28 cellular contexts compared by ENCODE assay signal in genomic region chr5:19140276-19140675, GRCh38.
"Had no signal": no experiment of that assay in that cellular context is flagged by ENCODE, and none has a peak within 500 bp of the region (broad histone marks: within the 10 kb centered on the region; RNA-seq: fewer than 3 reads in every experiment).

No MANE protein-coding gene starts in this region.

- H3K4me1 Mint-ChIP-seq: memory B cell; naive B cell; nephron; stimulated activated memory B cell treated with anti-CD40 and anti-IgM and Interleukin-4, amounts not matched to agents 10 μg/mL and 1 μg/mL and 100 μg/mL, for 72 hours had no signal

- H3K27ac Mint-ChIP-seq: memory B cell; nephron; stimulated activated memory B cell treated with anti-CD40 and anti-IgM and Interleukin-4, amounts not matched to agents 10 μg/mL and 1 μg/mL and 100 μg/mL, for 72 hours; stimulated activated naive CD8-positive, alpha-beta T cell treated with anti-CD3 and anti-CD28 coated beads, Interleukin-15, Interleukin-2, amounts not matched to agents 100 ng/mL and 50 ng/mL, for 24 hours had no signal

- H3K4me1 ChIP-seq: esophagus muscularis mucosa, gastrocnemius medialis, heart right ventricle, left ventricle myocardium inferior, lower lobe of right lung, pancreas, prostate gland, right lobe of liver, spleen, tibial artery, upper lobe of left lung, vagina had no signal

- H3K36me3 ChIP-seq: esophagus muscularis mucosa, gastrocnemius medialis, heart right ventricle, left ventricle myocardium inferior, lower lobe of right lung, pancreas, prostate gland, right lobe of liver, spleen, tibial artery, upper lobe of left lung, vagina had no signal

- ATAC-seq: gastrocnemius medialis; heart right ventricle; left cardiac atrium; lower lobe of right lung; pancreas; right lobe of liver; stimulated activated memory B cell treated with anti-CD40 and anti-IgM and Interleukin-4, amounts not matched to agents 10 μg/mL and 1 μg/mL and 100 μg/mL, for 72 hours had no signal

- H3K36me3 Mint-ChIP-seq: memory B cell; naive B cell; stimulated activated memory B cell treated with anti-CD40 and anti-IgM and Interleukin-4, amounts not matched to agents 10 μg/mL and 1 μg/mL and 100 μg/mL, for 72 hours had no signal

- H3K27me3 Mint-ChIP-seq: memory B cell; naive B cell; stimulated activated memory B cell treated with anti-CD40 and anti-IgM and Interleukin-4, amounts not matched to agents 10 μg/mL and 1 μg/mL and 100 μg/mL, for 72 hours; stimulated activated naive CD8-positive, alpha-beta T cell treated with anti-CD3 and anti-CD28 coated beads, Interleukin-15, Interleukin-2, amounts not matched to agents 100 ng/mL and 50 ng/mL, for 24 hours had no signal

- H3K27ac ChIP-seq: coronary artery, dorsolateral prefrontal cortex, epithelial cell of prostate, esophagus muscularis mucosa, gastrocnemius medialis, heart right ventricle, left ventricle myocardium inferior, lower lobe of right lung, pancreas, prostate gland, right lobe of liver, spleen, tibial artery, upper lobe of left lung, vagina had no signal

- H3K4me3 ChIP-seq: coronary artery, dorsolateral prefrontal cortex, esophagus muscularis mucosa, gastrocnemius medialis, heart right ventricle, left ventricle myocardium inferior, lower lobe of right lung, pancreas, prostate gland, right lobe of liver, spleen, tibial artery, upper lobe of left lung, vagina had no signal

- H3K9me3 ChIP-seq: esophagus muscularis mucosa, gastrocnemius medialis, lower lobe of right lung, pancreas, prostate gland, right lobe of liver, tibial artery, upper lobe of left lung, vagina had no signal

- FAIRE-seq: endometrium, kidney, pancreas had no signal

- H3K27me3 ChIP-seq: dorsolateral prefrontal cortex, esophagus muscularis mucosa, gastrocnemius medialis, heart right ventricle, pancreas, right lobe of liver, spleen, tibial artery, upper lobe of left lung, vagina had no signal

- H3K9me3 Mint-ChIP-seq: nephron; stimulated activated memory B cell treated with anti-CD40 and anti-IgM and Interleukin-4, amounts not matched to agents 10 μg/mL and 1 μg/mL and 100 μg/mL, for 72 hours had no signal

- H3K4me3 Mint-ChIP-seq: memory B cell; naive B cell; nephron; stimulated activated memory B cell treated with anti-CD40 and anti-IgM and Interleukin-4, amounts not matched to agents 10 μg/mL and 1 μg/mL and 100 μg/mL, for 72 hours; stimulated activated naive CD8-positive, alpha-beta T cell treated with anti-CD3 and anti-CD28 coated beads, Interleukin-15, Interleukin-2, amounts not matched to agents 100 ng/mL and 50 ng/mL, for 24 hours had no signal

- DNase-seq: dorsolateral prefrontal cortex; effector CD8-positive, alpha-beta T cell; gastrocnemius medialis; heart right ventricle; kidney; left cardiac atrium; left ventricle myocardium inferior; lower lobe of right lung; naive B cell; occipital lobe; pancreas; right lobe of liver; spleen; stimulated activated CD4-positive, alpha-beta T cell treated with anti-CD3 and anti-CD28 coated beads, Interleukin-15, amount 100 ng/mL, for 24 hours; stimulated activated CD4-positive, alpha-beta T cell treated with anti-CD3 and anti-CD28 coated beads, Interleukin-1b, Interleukin-23, amount 100 ng/mL, for 48 hours; stimulated activated CD4-positive, alpha-beta T cell treated with anti-CD3 and anti-CD28 coated beads, Interleukin-4, amount 100 ng/mL, for 24 hours; tibial artery; upper lobe of left lung had no signal
